ENCODE assay signal across 1 cellular context in genomic region chr9:113521693-113522260, GRCh38.
A peak's percentile ranks its signal among the peaks of the same experiment; 100 is the strongest.
TF ChIP-seq lines count a peak whose summit lies in the region.

No MANE protein-coding gene starts in this region.

TF ChIP-seq in HepG2, 621 proteins besides CTCF, POLR2A, EP300 and RAD21:
- TF ChIP-seq MAFK (conservative IDR thresholded peaks at IDR 0.05 in 1 of 2, IDR thresholded peaks at IDR 0.05 in 1 of 2; ENCODE audit: low read length in 2 of 2), result 0 out of 4 replicates have a peak, but pooled peaks of 1 of the 2 experiments have one; percentile 17
- no peak for TF ChIP-seq ZNF746 (CRISPR knock-in tag; IDR thresholded peaks at IDR 0.05)
